Comparison of ENCODE assay signal across 8 cellular contexts in genomic region chr16:70686376-70687171, GRCh38. TPM values are rescaled to one million over a fixed set of nuclear protein-coding genes. Genes with fewer than 3 reads are reported as not detected.
DNase-seq lines count a peak whose midpoint lies in the region; ATAC-seq and TF ChIP-seq lines count a peak whose summit lies in the region.

No MANE protein-coding gene starts in this region.

- H3K27ac ChIP-seq in esophagus muscularis mucosa (replicated peaks in 1 of 4), result peak overlapping the region; percentile 96 to 99 (median 96)
- peak overlapping the region; percentile 8 for H3K27ac ChIP-seq in trophoblast cell (ENCODE audit: low read depth, low read length)

- peak overlapping the region; percentile 7 for H4K12ac ChIP-seq in trophoblast cell (ENCODE audit: low read depth, low read length)

- peak overlapping the region; percentile 15 for H2BK5ac ChIP-seq in trophoblast cell (ENCODE audit: low read depth, low read length, poor library complexity)

- WGBS in esophagus muscularis mucosa, result 64% methylated on average over 8 of the region's 29 CpGs
- WGBS in trophoblast cell (ENCODE audit: extremely low coverage, insufficient coverage, insufficient read length), result no CpG with 5 or more reads among the region's 29 CpGs

- peak overlapping the region; percentile 38 for H2AFZ ChIP-seq in trophoblast cell (ENCODE audit: insufficient read depth, low read length, poor library complexity)

- peak overlapping the region; percentile 55 for H3K4me2 ChIP-seq in trophoblast cell (ENCODE audit: low read length)

- no peak for TF ChIP-seq POLR2A in esophagus muscularis mucosa (IDR thresholded peaks at IDR 0.05; ENCODE audit: low read depth)

- H2AK5ac ChIP-seq in trophoblast cell (ENCODE audit: low read length), result peak overlapping the region; percentile 43

- H3K79me2 ChIP-seq in trophoblast cell (ENCODE audit: control insufficient read depth, insufficient read depth, low read length, poor library complexity), result peaks cover 35% of the 10 kb centered on the region

- peak; percentile 71 for DNase-seq in COLO668 (lab: John Stamatoyannopoulos, UW; ENCODE audit: unreplicated experiment)
- DNase-seq in NT2/D1 (ENCODE audit: low read depth, low spot score), result no peak
- no peak for DNase-seq in esophagus muscularis mucosa (ENCODE audit: extremely low spot score)
- no peak for DNase-seq in trophoblast cell
- no peak for DNase-seq in KG1 (lab: John Stamatoyannopoulos, UW)
- no peak for DNase-seq in NCI-H1436 (lab: John Stamatoyannopoulos, UW)

- H3K79me1 ChIP-seq in trophoblast cell (ENCODE audit: low read length), result peaks cover 29% of the 10 kb centered on the region

- peak overlapping the region; percentile 67 for H2BK120ac ChIP-seq in trophoblast cell (ENCODE audit: insufficient read depth, low read length, poor library complexity)

- peak overlapping the region; percentile 29 for H3K4me3 ChIP-seq in NT2/D1 (ENCODE audit: insufficient read length, low read depth)
- peak overlapping the region; percentile 75 to 87 (median 83) for H3K4me3 ChIP-seq in esophagus muscularis mucosa
- no peak overlapping the region for H3K4me3 ChIP-seq in trophoblast cell (ENCODE audit: low read depth, low read length)

- peak in 1 of 3 experiments; percentile 5 for TF ChIP-seq CTCF in esophagus muscularis mucosa (IDR thresholded peaks at IDR 0.05)

- intact Hi-C loops in esophagus muscularis mucosa (cut with DNase I), result no loop called here

- no peaks in the 10 kb centered on the region for H3K27me3 ChIP-seq in NT2/D1 (ENCODE audit: insufficient read depth, insufficient read length)
- H3K27me3 ChIP-seq in esophagus muscularis mucosa, result no peaks in the 10 kb centered on the region
- H3K27me3 ChIP-seq in trophoblast cell (ENCODE audit: insufficient read depth, low read length), result no peaks in the 10 kb centered on the region

- ATAC-seq in HG03378 (IDR thresholded peaks at IDR 0.05; ENCODE audit: unreplicated experiment) (no peak), GM21528 (IDR thresholded peaks at IDR 0.05; ENCODE audit: low FRiP score, unreplicated experiment) (no peak)

- TF ChIP-seq EP300 in esophagus muscularis mucosa (IDR thresholded peaks at IDR 0.05), result no peak

- no peaks in the 10 kb centered on the region for H3K9me3 ChIP-seq in NT2/D1 (ENCODE audit: insufficient read depth, low read length)
- no peaks in the 10 kb centered on the region for H3K9me3 ChIP-seq in esophagus muscularis mucosa
- no peaks in the 10 kb centered on the region for H3K9me3 ChIP-seq in trophoblast cell (ENCODE audit: insufficient read depth, low read depth, low read length)

- H3K36me3 ChIP-seq in NT2/D1 (ENCODE audit: insufficient read depth, insufficient read length, low read length), result peaks cover 28% of the 10 kb centered on the region
- H3K36me3 ChIP-seq in esophagus muscularis mucosa, result peaks cover 0 to 11% (median 1%) of the 10 kb centered on the region in 4 donors
- H3K36me3 ChIP-seq in trophoblast cell (ENCODE audit: control insufficient read depth in 1 of 2, insufficient read depth in 2 of 2, low read length in 2 of 2), result peaks cover 8 to 14% of the 10 kb centered on the region in 2 experiments

- H3K9ac ChIP-seq in NT2/D1 (ENCODE audit: insufficient read length, low read depth), result peak overlapping the region; percentile 77
- H3K9ac ChIP-seq in trophoblast cell (ENCODE audit: low read length), result no peak overlapping the region

- H3K4ac ChIP-seq in trophoblast cell (ENCODE audit: low read depth, low read length), result peak overlapping the region; percentile 35

- H4K91ac ChIP-seq in trophoblast cell (ENCODE audit: low read depth, low read length), result peak overlapping the region; percentile 85

- H3K14ac ChIP-seq in trophoblast cell (ENCODE audit: low read length), result peak overlapping the region; percentile 62

- peak overlapping the region; percentile 83 for H2BK12ac ChIP-seq in trophoblast cell (ENCODE audit: low read length)

- H3K18ac ChIP-seq in trophoblast cell (ENCODE audit: low read length), result peak overlapping the region; percentile 44

- H3K23ac ChIP-seq in trophoblast cell (ENCODE audit: low read length), result no peak overlapping the region

- H3K4me1 ChIP-seq in NT2/D1 (ENCODE audit: insufficient read depth, insufficient read length) (peaks cover 41% of the 10 kb centered on the region), esophagus muscularis mucosa (peaks cover 89 to 95% (median 91%) of the 10 kb centered on the region in 4 donors), trophoblast cell (ENCODE audit: control insufficient read depth in 1 of 2, insufficient read depth in 2 of 2, low read length in 2 of 2) (peaks cover 51 to 61% of the 10 kb centered on the region in 2 experiments)

- peak overlapping the region; percentile 68 for H4K8ac ChIP-seq in trophoblast cell (ENCODE audit: low read depth, low read length)

RNA-seq across cellular contexts. Expression of gene MTSS2, which starts 0.7 kb away (rescaled TPM):
- total RNA-seq in esophagus muscularis mucosa, result 100 to 1,000 TPM in 2 of 4 donors, 10 to 100 TPM in 2; 74.9 to 238 (median 130) TPM
- 164 and 171 TPM in 2 replicates for polyA plus RNA-seq in trophoblast cell (2013)

RNA-seq across cellular contexts. Expression of gene IL34, which starts 40.2 kb away (rescaled TPM):
- 1 to 10 TPM; 1.7 to 4.7 (median 3.4) TPM for total RNA-seq in esophagus muscularis mucosa
- 0.15 and 0.18 TPM in 2 replicates for polyA plus RNA-seq in trophoblast cell (2013)
